In genomic region chr13:44055741-44056140, GRCh38 we compare ENCODE assay signal across 8 cellular contexts.
DNase-seq lines count a peak whose midpoint lies in the region; ATAC-seq, FAIRE-seq and TF ChIP-seq lines count a peak whose summit lies in the region.
"Not testable (repeated sequence)": the region's sequence is repeated elsewhere in the genome, so short reads cannot be mapped to it uniquely, and the experiment has no call there.

No MANE protein-coding gene starts in this region.

- not testable (repeated sequence) for H3K4me1 Mint-ChIP-seq in activated naive CD8-positive, alpha-beta T cell (ENCODE audit: low read depth)
- H3K4me1 Mint-ChIP-seq in progenitor cell of endocrine pancreas (ENCODE audit: low read depth) = peaks cover 31% of the 10 kb centered on the region

- H3K4me1 ChIP-seq in DND-41 (ENCODE audit: insufficient read depth, low read length) = not testable (repeated sequence)
- peaks cover 29% of the 10 kb centered on the region for H3K4me1 ChIP-seq in lower lobe of right lung
- peaks cover 36 to 40% of the 10 kb centered on the region in 2 donors for H3K4me1 ChIP-seq in thyroid gland

- H3K4me3 Mint-ChIP-seq in activated naive CD8-positive, alpha-beta T cell = peak overlapping the region; percentile 17
- peak overlapping the region; percentile 38 for H3K4me3 Mint-ChIP-seq in progenitor cell of endocrine pancreas (ENCODE audit: low read depth)

- not testable (repeated sequence) for H3K27ac ChIP-seq in DND-41 (ENCODE audit: low read length); lower lobe of right lung
- peak overlapping the region in 1 of 3 donors; percentile 45 for H3K27ac ChIP-seq in thyroid gland

- ATAC-seq in DND-41 (ENCODE audit: insufficient read depth, low read depth) (peak; percentile 40; the same call in 1 of the 3 replicates), left ventricle myocardium superior (peak; percentile 85), lower lobe of right lung (peak; percentile 68 to 71)

- H4K20me1 ChIP-seq in DND-41 (ENCODE audit: insufficient read depth, low read length) = not testable (repeated sequence)

- peak; percentile 30 for FAIRE-seq in RCC 7860 (lab: Jason Lieb, UNC)

- not testable (repeated sequence) for H3K36me3 Mint-ChIP-seq in activated naive CD8-positive, alpha-beta T cell; progenitor cell of endocrine pancreas (ENCODE audit: insufficient read depth)

- H3K9me3 ChIP-seq in DND-41 (ENCODE audit: insufficient read depth, low read length, severe bottlenecking); lower lobe of right lung; thyroid gland: not testable (repeated sequence)

- not testable (repeated sequence) for H2AFZ ChIP-seq in DND-41 (ENCODE audit: low read depth, low read length)

- not testable (repeated sequence) for H3K4me2 ChIP-seq in DND-41 (ENCODE audit: insufficient read depth, low read length)

- not testable (repeated sequence) for H3K27me3 ChIP-seq in DND-41 (ENCODE audit: insufficient read depth, low read length, poor library complexity); lower lobe of right lung (ENCODE audit: low read depth); thyroid gland

- DNase-seq in DND-41; RCC 7860 (ENCODE audit: low spot score); progenitor cell of endocrine pancreas (ENCODE audit: low spot score, unreplicated experiment): not testable (repeated sequence)
- DNase-seq in choroid plexus epithelial cell (ENCODE audit: low read depth) = peak; percentile 29
- peak; percentile 56 for DNase-seq in left ventricle myocardium superior
- peak; percentile 60 for DNase-seq in lower lobe of right lung
- DNase-seq in thyroid gland = peak; percentile 48 to 57

- not testable (repeated sequence) for H3K27me3 Mint-ChIP-seq in activated naive CD8-positive, alpha-beta T cell; progenitor cell of endocrine pancreas

- H3K79me2 ChIP-seq in DND-41 (ENCODE audit: insufficient read depth, low read length) = not testable (repeated sequence)

- H3K36me3 ChIP-seq in DND-41 (ENCODE audit: insufficient read depth, low read length); lower lobe of right lung; thyroid gland: not testable (repeated sequence)

- intact Hi-C loops in left ventricle myocardium superior (cut with micrococcal nuclease) = loop anchor here (5.0 kb wide), 1 partner anchor 72 kb away; no protein-coding TSS in a partner anchor
- intact Hi-C loops in lower lobe of right lung (cut with DNase I); thyroid gland (cut with DNase I): not testable (repeated sequence)

- not testable (repeated sequence) for TF ChIP-seq CTCF in DND-41 (IDR thresholded peaks at IDR 0.05; ENCODE audit: borderline replicate concordance, extremely low read depth, low read length, poor library complexity, severe bottlenecking); choroid plexus epithelial cell (conservative IDR thresholded peaks at IDR 0.05; ENCODE audit: low read depth, low read length); lower lobe of right lung (IDR thresholded peaks at IDR 0.05); progenitor cell of endocrine pancreas (IDR thresholded peaks at IDR 0.05; ENCODE audit: unreplicated experiment); thyroid gland (IDR thresholded peaks at IDR 0.05)

- H3K9me3 Mint-ChIP-seq in activated naive CD8-positive, alpha-beta T cell (ENCODE audit: low read depth); progenitor cell of endocrine pancreas (ENCODE audit: low read depth): not testable (repeated sequence)

- TF ChIP-seq POLR2A in thyroid gland (IDR thresholded peaks at IDR 0.05) = not testable (repeated sequence)

- H3K9ac ChIP-seq in DND-41 (ENCODE audit: low read depth, low read length) = not testable (repeated sequence)

- not testable (repeated sequence) for H3K27ac Mint-ChIP-seq in activated naive CD8-positive, alpha-beta T cell
- H3K27ac Mint-ChIP-seq in progenitor cell of endocrine pancreas = peak overlapping the region; percentile 86

- not testable (repeated sequence) for H3K4me3 ChIP-seq in DND-41 (ENCODE audit: low read depth in 1 of 2, low read length in 2 of 2); choroid plexus epithelial cell (ENCODE audit: low read depth, low read length); lower lobe of right lung; thyroid gland (replicated peaks in 1 of 3)

- 17 to 23% methylated on average over 7 of the region's 7 CpGs for whole genome bisulfite sequencing in thyroid gland, 2 donors
